ENCODE assay signal across 11 cellular contexts in the genomic region with DNA sequence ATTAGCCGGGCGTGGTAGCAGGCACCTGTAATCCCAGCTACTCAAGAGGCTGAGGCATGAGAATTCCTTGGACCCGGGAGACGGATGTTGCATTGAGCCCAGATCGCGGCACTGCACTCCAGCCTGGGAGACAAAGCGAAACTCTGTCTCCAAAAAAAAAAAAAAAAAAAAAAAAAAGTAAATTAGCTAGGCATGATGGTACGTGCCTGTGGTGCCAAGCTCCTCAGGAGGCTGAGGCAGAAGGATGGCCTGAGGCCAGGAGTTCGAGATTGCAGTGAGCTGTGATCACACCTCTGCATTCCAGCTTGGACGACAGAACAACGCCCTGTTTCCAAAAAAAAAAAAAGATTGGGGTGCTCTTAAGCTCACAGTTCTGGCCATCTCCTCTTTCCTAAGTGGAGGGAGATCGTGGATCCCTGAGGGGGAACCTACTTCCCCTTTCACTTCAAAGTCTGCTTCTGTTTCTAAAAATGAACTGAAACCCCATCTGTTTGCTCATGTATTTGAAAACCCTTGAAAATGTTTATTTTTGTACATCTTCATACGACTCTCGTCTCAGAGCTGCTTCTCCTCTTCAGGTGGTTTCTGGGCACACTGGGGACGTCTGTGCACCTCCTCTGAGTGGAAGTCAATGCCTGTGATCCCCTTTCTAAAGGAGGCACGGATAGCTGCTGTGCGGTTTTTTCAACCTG.
DNase-seq lines count a peak whose midpoint lies in the region; ATAC-seq and TF ChIP-seq lines count a peak whose summit lies in the region.
"Had no signal": no experiment of that assay in that cellular context is flagged by ENCODE, and none has a peak within 500 bp of the region (broad histone marks: within the 10 kb centered on the region; RNA-seq: fewer than 3 reads in every experiment).

No MANE protein-coding gene starts in this region.

- H3K9ac ChIP-seq in OCI-LY3 (ENCODE audit: low read length), result peak overlapping the region; percentile 59

- H3K27me3 ChIP-seq in OCI-LY3 (ENCODE audit: low read depth, low read length), result peaks cover 11% of the 10 kb centered on the region; the same call in 1 of the 2 replicates
- H3K27me3 ChIP-seq in suprapubic skin, result no peaks in the 10 kb centered on the region
- H3K27me3 ChIP-seq in A673 (replicated peaks; ENCODE audit: insufficient read depth, low read depth, low read length, poor library complexity), result no peaks in the 10 kb centered on the region

- no peak for DNase-seq in activated naive CD4-positive, alpha-beta T cell treated with anti-CD3 and anti-CD28 coated beads for 36 hours
- no peak for DNase-seq in activated naive CD4-positive, alpha-beta T cell (lab: John Stamatoyannopoulos, UW)
- DNase-seq in suprapubic skin (ENCODE audit: low spot score in 2 of 2) (no peak), A673 (ENCODE audit: low spot score) (no peak), epidermal melanocyte (ENCODE audit: insufficient read length, low spot score) (no peak)

- H2AFZ ChIP-seq in OCI-LY3 (ENCODE audit: low read depth, low read length), result no peak overlapping the region

- H4K20me1 ChIP-seq in OCI-LY3 (ENCODE audit: insufficient read depth, low read length), result no peaks in the 10 kb centered on the region

- H3K9me3 ChIP-seq in OCI-LY3 (ENCODE audit: insufficient read depth, low read length) (peaks cover 28% of the 10 kb centered on the region; the same call in 1 of the 2 replicates), suprapubic skin (no peaks in the 10 kb centered on the region), A673 (ENCODE audit: low read depth, low read length, poor library complexity, severe bottlenecking) (no peaks in the 10 kb centered on the region)

- peaks cover 22% of the 10 kb centered on the region for H3K36me3 ChIP-seq in OCI-LY3 (replicated peaks; ENCODE audit: low read depth, low read length)
- H3K36me3 ChIP-seq in suprapubic skin, result no peaks in the 10 kb centered on the region
- H3K36me3 ChIP-seq in A673 (ENCODE audit: insufficient read depth, low read length, poor library complexity, severe bottlenecking), result no peaks in the 10 kb centered on the region

- CTCF ChIA-PET in activated naive CD4-positive, alpha-beta T cell treated with anti-CD3 and anti-CD28 coated beads for 36 hours (lab: Charles Lee), result interaction anchor here (0.6 to 1.6 kb wide), 4 partner anchors 19 to 239 kb away, joined by 3 to 6 read pairs (median 4); no protein-coding TSS in a partner anchor
- CTCF ChIA-PET in A673 (lab: Charles Lee), result no interaction called here

- no peak for TF ChIP-seq EP300 in suprapubic skin (IDR thresholded peaks at IDR 0.05)

- peak overlapping the region; percentile 98 for H3K4me2 ChIP-seq in OCI-LY3 (ENCODE audit: low read length)

- ATAC-seq in HG02970 (IDR thresholded peaks at IDR 0.05; ENCODE audit: low FRiP score, unreplicated experiment) (peak; percentile 77), GM19023 (IDR thresholded peaks at IDR 0.05; ENCODE audit: unreplicated experiment) (no peak)

- POLR2A ChIA-PET in A673 (lab: Charles Lee; ENCODE audit: low non-redundant PET), result no interaction called here

- TF ChIP-seq POLR2A in suprapubic skin (IDR thresholded peaks at IDR 0.05), result no peak

- BruUV-seq in A673 (replicated peaks; lab: Mats Ljungman, UMichigan), result no TSS peak

- H3K79me2 ChIP-seq in OCI-LY3 (ENCODE audit: low read length), result no peaks in the 10 kb centered on the region

- H3K4me1 Mint-ChIP-seq in activated naive CD4-positive, alpha-beta T cell treated with anti-CD3 and anti-CD28 coated beads for 36 hours (ENCODE audit: low read depth), result peaks cover 62% of the 10 kb centered on the region

- peak overlapping the region; percentile 48 for H3K27ac Mint-ChIP-seq in activated naive CD4-positive, alpha-beta T cell treated with anti-CD3 and anti-CD28 coated beads for 36 hours

- H3K27ac ChIP-seq in OCI-LY3 (ENCODE audit: low read length) (peak overlapping the region; percentile 92), suprapubic skin (no peak overlapping the region), A673 (ENCODE audit: low read depth, low read length, poor library complexity, severe bottlenecking) (no peak overlapping the region)
- H3K27ac ChIP-seq: C4-2B, epithelial cell of prostate had no signal

- TF ChIP-seq CTCF in OCI-LY3 (IDR thresholded peaks at IDR 0.05; ENCODE audit: low read depth, low read length), result no peak
- TF ChIP-seq CTCF in suprapubic skin (IDR thresholded peaks at IDR 0.05), result no peak
- TF ChIP-seq CTCF in A673 (conservative IDR thresholded peaks at IDR 0.05; ENCODE audit: low read depth, low read length), result no peak

- peaks cover 49% of the 10 kb centered on the region for H3K4me1 ChIP-seq in OCI-LY3 (ENCODE audit: low read length)
- H3K4me1 ChIP-seq in suprapubic skin, result peaks cover 7% of the 10 kb centered on the region
- no peaks in the 10 kb centered on the region for H3K4me1 ChIP-seq in A673 (ENCODE audit: insufficient read depth, low read length, poor library complexity, severe bottlenecking)

- intact Hi-C loops in activated naive CD4-positive, alpha-beta T cell treated with anti-CD3 and anti-CD28 coated beads for 36 hours (cut with micrococcal nuclease), result no loop called here
- intact Hi-C loops in A673 (cut with micrococcal nuclease; ENCODE audit: unreplicated experiment), result no loop called here

- H3K4me3 Mint-ChIP-seq in activated naive CD4-positive, alpha-beta T cell treated with anti-CD3 and anti-CD28 coated beads for 36 hours, result no peak overlapping the region

- no peaks in the 10 kb centered on the region for H3K27me3 Mint-ChIP-seq in activated naive CD4-positive, alpha-beta T cell treated with anti-CD3 and anti-CD28 coated beads for 36 hours (ENCODE audit: low read depth)

- H3K36me3 Mint-ChIP-seq in activated naive CD4-positive, alpha-beta T cell treated with anti-CD3 and anti-CD28 coated beads for 36 hours (ENCODE audit: low read depth), result peaks cover 32% of the 10 kb centered on the region

- peak overlapping the region; percentile 70 for H3K4me3 ChIP-seq in OCI-LY3 (ENCODE audit: low read length)
- H3K4me3 ChIP-seq in suprapubic skin, result peak overlapping the region; percentile 0
- H3K4me3 ChIP-seq in A673 (ENCODE audit: low read depth, low read length, poor library complexity, severe bottlenecking), result no peak overlapping the region
- H3K4me3 ChIP-seq: skin epidermis had no signal

- 58% methylated on average over 17 of the region's 17 CpGs for WGBS in suprapubic skin

- H3K9me3 Mint-ChIP-seq in activated naive CD4-positive, alpha-beta T cell treated with anti-CD3 and anti-CD28 coated beads for 36 hours, result peaks cover 11% of the 10 kb centered on the region
